Comparison of ENCODE assay signal across 1 cellular context in the genomic region with DNA sequence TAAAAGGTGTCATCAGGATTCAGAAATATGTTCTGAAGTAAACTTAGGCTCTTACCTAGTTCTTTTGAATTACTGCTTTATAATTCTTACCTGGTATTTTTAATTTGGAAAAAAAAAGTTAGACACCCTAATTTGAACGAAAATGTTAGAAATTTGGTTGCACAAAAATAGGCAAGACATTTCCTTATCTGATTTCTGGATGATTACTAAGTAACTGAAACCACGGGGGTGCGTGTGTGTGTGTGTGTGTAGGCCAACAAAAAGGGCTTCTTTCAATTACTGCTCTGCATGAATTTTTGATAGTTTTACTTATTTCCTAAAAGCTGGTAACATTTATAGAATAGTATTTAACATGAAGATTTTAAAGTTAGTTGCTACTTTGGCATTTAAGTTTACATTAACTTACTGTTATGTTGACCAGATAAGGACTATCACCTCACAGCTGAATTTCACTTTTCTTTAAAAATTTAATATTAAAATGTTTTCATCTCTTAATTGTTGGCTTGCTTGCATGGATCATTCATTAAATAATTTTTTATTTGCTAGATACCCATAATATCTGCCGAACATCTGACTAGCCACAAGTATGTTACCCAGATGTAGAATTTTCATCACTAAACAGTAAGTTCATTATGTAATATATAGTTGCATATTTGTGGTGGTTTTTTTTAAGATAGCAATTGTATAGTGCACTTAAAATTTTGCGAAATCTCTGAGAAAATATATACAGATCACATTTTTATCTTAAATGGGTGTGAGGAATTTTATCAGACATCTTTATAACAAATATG.
TF ChIP-seq lines count a peak whose summit lies in the region.

No MANE protein-coding gene starts in this region.

TF ChIP-seq in SK-N-SH, 30 proteins besides CTCF, POLR2A, EP300 and RAD21:
- TF ChIP-seq CHD2 (IDR thresholded peaks at IDR 0.05; ENCODE audit: low read length, partially characterized antibody) (no peak), RXRA (IDR thresholded peaks at IDR 0.05; ENCODE audit: borderline replicate concordance, low read depth) (no peak), USF2 (IDR thresholded peaks at IDR 0.05; ENCODE audit: borderline replicate concordance, low read depth, low read length) (no peak), SMC3 (IDR thresholded peaks at IDR 0.05; ENCODE audit: low read depth, low read length) (no peak), FOXJ3 (CRISPR knock-in tag; IDR thresholded peaks at IDR 0.05) (no peak), GABPA (IDR thresholded peaks at IDR 0.05; ENCODE audit: low read depth) (no peak), PBX3 (IDR thresholded peaks at IDR 0.05) (no peak), JUND (IDR thresholded peaks at IDR 0.05) (no peak), NRF1 (IDR thresholded peaks at IDR 0.05; ENCODE audit: low read depth, low read length) (no peak), USF1 (IDR thresholded peaks at IDR 0.05; ENCODE audit: borderline replicate concordance, low read depth) (no peak), GATA2 (CRISPR knock-in tag; IDR thresholded peaks at IDR 0.05) (no peak), POLR2AphosphoS5 (IDR thresholded peaks at IDR 0.05; ENCODE audit: low read depth, low read length) (no peak), MEF2A (IDR thresholded peaks at IDR 0.05; ENCODE audit: borderline replicate concordance, low read depth) (no peak), MXI1 (IDR thresholded peaks at IDR 0.05; ENCODE audit: low read depth, low read length) (no peak)
- TF ChIP-seq, protein P1, sequence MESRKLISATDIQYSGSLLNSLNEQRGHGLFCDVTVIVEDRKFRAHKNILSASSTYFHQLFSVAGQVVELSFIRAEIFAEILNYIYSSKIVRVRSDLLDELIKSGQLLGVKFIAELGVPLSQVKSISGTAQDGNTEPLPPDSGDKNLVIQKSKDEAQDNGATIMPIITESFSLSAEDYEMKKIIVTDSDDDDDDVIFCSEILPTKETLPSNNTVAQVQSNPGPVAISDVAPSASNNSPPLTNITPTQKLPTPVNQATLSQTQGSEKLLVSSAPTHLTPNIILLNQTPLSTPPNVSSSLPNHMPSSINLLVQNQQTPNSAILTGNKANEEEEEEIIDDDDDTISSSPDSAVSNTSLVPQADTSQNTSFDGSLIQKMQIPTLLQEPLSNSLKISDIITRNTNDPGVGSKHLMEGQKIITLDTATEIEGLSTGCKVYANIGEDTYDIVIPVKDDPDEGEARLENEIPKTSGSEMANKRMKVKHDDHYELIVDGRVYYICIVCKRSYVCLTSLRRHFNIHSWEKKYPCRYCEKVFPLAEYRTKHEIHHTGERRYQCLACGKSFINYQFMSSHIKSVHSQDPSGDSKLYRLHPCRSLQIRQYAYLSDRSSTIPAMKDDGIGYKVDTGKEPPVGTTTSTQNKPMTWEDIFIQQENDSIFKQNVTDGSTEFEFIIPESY (IDR thresholded peaks at IDR 0.05; ENCODE audit: borderline replicate concordance, low read depth), result no peak
